In the genomic region with DNA sequence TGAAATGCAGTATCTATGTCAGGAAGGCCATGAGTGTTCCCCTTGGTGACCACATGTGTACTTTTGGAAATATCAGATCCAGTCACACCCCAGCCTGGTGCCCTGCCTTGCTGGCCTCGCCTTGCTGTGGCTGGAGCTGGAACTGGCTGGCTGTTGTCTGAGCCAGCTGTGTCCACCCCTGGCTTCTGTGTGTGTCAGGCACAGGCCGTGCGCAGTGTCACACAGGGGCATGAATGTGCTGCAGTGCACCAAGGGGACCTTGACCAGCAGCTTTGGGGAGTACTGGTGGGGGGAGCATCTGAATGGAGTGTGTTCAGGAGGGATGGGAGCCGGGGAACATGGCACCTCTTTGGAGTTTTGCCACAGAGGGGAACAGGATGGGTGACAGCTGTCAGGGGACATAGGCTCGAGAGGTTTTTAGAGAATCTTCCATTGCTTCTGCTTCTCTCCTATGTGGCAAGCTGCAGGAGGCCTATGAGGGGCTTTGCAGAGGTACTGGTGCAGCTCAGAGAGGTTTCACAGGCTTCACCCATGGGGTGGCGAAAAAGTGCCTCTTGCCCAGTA, we compare ENCODE assay signal across 19 cellular contexts. TPM values are rescaled to one million over a fixed set of nuclear protein-coding genes. Genes with fewer than 3 reads are reported as not detected.
A peak's percentile ranks its signal among the peaks of the same experiment; 100 is the strongest.
DNase-seq lines count a peak whose midpoint lies in the region; ATAC-seq and TF ChIP-seq lines count a peak whose summit lies in the region.
"Had no signal": no experiment of that assay in that cellular context is flagged by ENCODE, and none has a peak within 500 bp of the region (broad histone marks: within the 10 kb centered on the region; RNA-seq: fewer than 3 reads in every experiment).

No MANE protein-coding gene starts in this region.

- no peaks in the 10 kb centered on the region for H3K9me3 Mint-ChIP-seq in activated CD8-positive, alpha-beta memory T cell treated with anti-CD3 and anti-CD28 coated beads, Interleukin-2, amount 10 ng/mL, durations not matched to agents 7 days and 5 days (ENCODE audit: low read depth)
- H3K9me3 Mint-ChIP-seq: CD8-positive, alpha-beta T cell had no signal

- H3K27ac Mint-ChIP-seq in activated CD8-positive, alpha-beta memory T cell treated with anti-CD3 and anti-CD28 coated beads, Interleukin-2, amount 10 ng/mL, durations not matched to agents 7 days and 5 days: no peak overlapping the region
- H3K27ac Mint-ChIP-seq: CD8-positive, alpha-beta T cell had no signal

- intact Hi-C loops in left lung (cut with DNase I): no loop called here
- intact Hi-C loops in stomach (cut with DNase I; ENCODE audit: low total_unique reads): no loop called here

- peaks cover 5% of the 10 kb centered on the region for H3K27me3 Mint-ChIP-seq in activated CD8-positive, alpha-beta memory T cell treated with anti-CD3 and anti-CD28 coated beads, Interleukin-2, amount 10 ng/mL, durations not matched to agents 7 days and 5 days

- no peak for ATAC-seq in activated CD8-positive, alpha-beta memory T cell treated with anti-CD3 and anti-CD28 coated beads, Interleukin-2, amount 10 ng/mL, durations not matched to agents 7 days and 5 days
- ATAC-seq in RWPE2 (ENCODE audit: low read depth): no peak
- ATAC-seq in left lung: no peak
- ATAC-seq: CD8-positive, alpha-beta T cell; K562 had no signal

- no peaks in the 10 kb centered on the region for H3K4me1 Mint-ChIP-seq in activated CD8-positive, alpha-beta memory T cell treated with anti-CD3 and anti-CD28 coated beads, Interleukin-2, amount 10 ng/mL, durations not matched to agents 7 days and 5 days

- H3K4me3 Mint-ChIP-seq in activated CD8-positive, alpha-beta memory T cell treated with anti-CD3 and anti-CD28 coated beads, Interleukin-2, amount 10 ng/mL, durations not matched to agents 7 days and 5 days: no peak overlapping the region
- H3K4me3 Mint-ChIP-seq: CD8-positive, alpha-beta T cell had no signal

- H3K36me3 Mint-ChIP-seq in activated CD8-positive, alpha-beta memory T cell treated with anti-CD3 and anti-CD28 coated beads, Interleukin-2, amount 10 ng/mL, durations not matched to agents 7 days and 5 days: no peaks in the 10 kb centered on the region
- H3K36me3 Mint-ChIP-seq: CD8-positive, alpha-beta T cell had no signal

- CTCF ChIA-PET in activated CD8-positive, alpha-beta memory T cell treated with anti-CD3 and anti-CD28 coated beads, Interleukin-2, amount 10 ng/mL, durations not matched to agents 7 days and 5 days (lab: Charles Lee): interaction anchor here (0.8 kb wide), 1 partner anchor 12 kb away, joined by 5 read pairs; no protein-coding TSS in a partner anchor

- TF ChIP-seq EP300 in stomach (IDR thresholded peaks at IDR 0.05): no peak

- H3K4me3 ChIP-seq in RWPE2 (ENCODE audit: severe bottlenecking) (no peak overlapping the region), left lung (no peak overlapping the region), stomach (no peak overlapping the region)
- H3K4me3 ChIP-seq: BLaER1, GM23248, K562, PC-9 had no signal

- TF ChIP-seq CTCF in RWPE2 (IDR thresholded peaks at IDR 0.05; ENCODE audit: poor library complexity, severe bottlenecking) (no peak), left lung (IDR thresholded peaks at IDR 0.05) (no peak), stomach (IDR thresholded peaks at IDR 0.05) (no peak)

- 60 to 85% (median 76%) methylated on average over 5 to 6 of the region's 6 CpGs for WGBS in stomach, 5 donors

- no peaks in the 10 kb centered on the region for H3K4me1 ChIP-seq in RWPE2 (ENCODE audit: insufficient read depth, poor library complexity, severe bottlenecking)
- no peaks in the 10 kb centered on the region for H3K4me1 ChIP-seq in left lung
- no peaks in the 10 kb centered on the region for H3K4me1 ChIP-seq in stomach
- H3K4me1 ChIP-seq: BLaER1 had no signal

- H3K9me3 ChIP-seq in RWPE2 (ENCODE audit: severe bottlenecking) (no peaks in the 10 kb centered on the region), left lung (no peaks in the 10 kb centered on the region), stomach (no peaks in the 10 kb centered on the region)

- DNase-seq in activated CD8-positive, alpha-beta memory T cell treated with anti-CD3 and anti-CD28 coated beads, Interleukin-2, amount 50 U/mL, for 48 hours: peak; percentile 20
- DNase-seq in activated CD8-positive, alpha-beta memory T cell treated with anti-CD3 and anti-CD28 coated beads, Interleukin-2, amount 10 ng/mL, durations not matched to agents 7 days and 5 days: no peak
- DNase-seq in RWPE2 (ENCODE audit: low spot score) (peak; percentile 27), left lung (peak; percentile 22 to 47), stomach (peak; percentile 22), NCI-H2107 treated with DMSO at 0.1 percent for 48 hours (lab: John Stamatoyannopoulos, UW; ENCODE audit: unreplicated experiment) (no peak), NCI-H446 (lab: John Stamatoyannopoulos, UW) (no peak), AML-193 (lab: John Stamatoyannopoulos, UW) (no peak)
- DNase-seq: 8988T; CD8-positive, alpha-beta T cell; DMS79; GM23248; NCI-H1436; NCI-H2081; NCI-H510A treated with DMSO at 0.1 percent for 48 hours; NCI-H82; PC-9 had no signal

- H3K36me3 ChIP-seq in RWPE2 (ENCODE audit: low read depth): no peaks in the 10 kb centered on the region
- no peaks in the 10 kb centered on the region for H3K36me3 ChIP-seq in left lung
- H3K36me3 ChIP-seq in stomach: no peaks in the 10 kb centered on the region
- H3K36me3 ChIP-seq: BLaER1 had no signal

- H3K27ac ChIP-seq in RWPE2 (ENCODE audit: poor library complexity, severe bottlenecking) (no peak overlapping the region), left lung (no peak overlapping the region), stomach (no peak overlapping the region)
- H3K27ac ChIP-seq: BLaER1, GM23248, PC-9 had no signal

- no peak for TF ChIP-seq POLR2A in stomach (IDR thresholded peaks at IDR 0.05)

- H3K27me3 ChIP-seq in RWPE2 (ENCODE audit: insufficient read depth, poor library complexity, severe bottlenecking): no peaks in the 10 kb centered on the region
- peaks cover 0 to 4% of the 10 kb centered on the region in 2 donors for H3K27me3 ChIP-seq in left lung
- H3K27me3 ChIP-seq in stomach: no peaks in the 10 kb centered on the region
- H3K27me3 ChIP-seq: BLaER1 had no signal

RNA-seq across cellular contexts. Expression of gene FAHD2A, which starts 44.7 kb away (rescaled TPM):
- 10 to 100 TPM; 36.0 to 38.6 TPM for total RNA-seq in activated CD8-positive, alpha-beta memory T cell treated with anti-CD3 and anti-CD28 coated beads, Interleukin-2, amount 10 ng/mL, durations not matched to agents 7 days and 5 days
- total RNA-seq in left lung (10 to 100 TPM; 23.6 to 26.8 TPM), stomach (10 to 100 TPM; 11.7 to 40.7 (median 14.3) TPM)
- polyA plus RNA-seq in stomach: 10 to 100 TPM; 26.2 to 31.1 (median 26.6) TPM

Comparison
In these comparisons a context has a peak if more than half of its experiments do, and no peak if none do; other contexts are left out.
1. DNase-seq: peak in activated CD8-positive, alpha-beta memory T cell treated with anti-CD3 and anti-CD28 coated beads, Interleukin-2, amount 50 U/mL, for 48 hours (single experiment), RWPE2 (single experiment), left lung (2 of 2) and stomach (single experiment); none in activated CD8-positive, alpha-beta memory T cell treated with anti-CD3 and anti-CD28 coated beads, Interleukin-2, amount 10 ng/mL, durations not matched to agents 7 days and 5 days (single experiment), NCI-H2107 treated with DMSO at 0.1 percent for 48 hours (single experiment), NCI-H446 (0 of 2) and AML-193 (0 of 2).